In genomic region chr11:121194731-121195596, GRCh38 we compare ENCODE assay signal across 8 cellular contexts.
DNase-seq lines count a peak whose midpoint lies in the region; ATAC-seq and TF ChIP-seq lines count a peak whose summit lies in the region.

No MANE protein-coding gene starts in this region.

- H3K9me3 ChIP-seq in SK-N-MC (ENCODE audit: low read depth, low read length) (no peaks in the 10 kb centered on the region), adrenal gland (replicated peaks in 1 of 3) (no peaks in the 10 kb centered on the region), right atrium auricular region (no peaks in the 10 kb centered on the region)

- peaks cover 0 to 6% of the 10 kb centered on the region in 2 donors for H3K4me1 ChIP-seq in adrenal gland (replicated peaks in 1 of 2)
- H3K4me1 ChIP-seq in right atrium auricular region = peaks cover 0 to 5% of the 10 kb centered on the region in 2 donors

- no peak for DNase-seq in BJ (ENCODE audit: low read depth)
- peak; percentile 43 for DNase-seq in GM19240 (ENCODE audit: insufficient read length, low spot score)
- DNase-seq in M059J (ENCODE audit: low read depth) = peak; percentile 58
- peak; percentile 37 for DNase-seq in SK-N-MC (ENCODE audit: low read depth, low spot score)
- peak; percentile 25 to 76 (median 56) for DNase-seq in adrenal gland
- DNase-seq in right atrium auricular region (ENCODE audit: low spot score) = no peak
- peak; percentile 6 for DNase-seq in skeletal muscle cell (ENCODE audit: low read depth)

- POLR2A ChIA-PET in BJ (lab: Charles Lee) = no interaction called here

- H3K4me3 ChIP-seq in BJ (ENCODE audit: low read depth, low read length) (no peak overlapping the region), SK-N-MC (no peak overlapping the region), adrenal gland (no peak overlapping the region), right atrium auricular region (no peak overlapping the region), skeletal muscle cell (ENCODE audit: low read depth, low read length) (no peak overlapping the region)

- intact Hi-C loops in adrenal gland (cut with DNase I) = loop anchor here in 1 of 2 donors (10.0 kb wide), 1 partner anchor 680 kb away; the partner anchor contains the start of gene GRIK4

- CTCF ChIA-PET in BJ (lab: Yijun Ruan, JAX) = interaction anchor here (0.6 to 2.7 kb wide), 30 partner anchors 8 to 1188 kb away, joined by 3 to 16 read pairs (median 4); no protein-coding TSS in a partner anchor

- ATAC-seq in HG03460 (IDR thresholded peaks at IDR 0.05; ENCODE audit: unreplicated experiment) = no peak

- no peaks in the 10 kb centered on the region; the same call in 1 of the 2 replicates for H3K27me3 ChIP-seq in BJ (ENCODE audit: control insufficient read depth, insufficient read depth, low read length)
- H3K27me3 ChIP-seq in adrenal gland = no peaks in the 10 kb centered on the region
- no peaks in the 10 kb centered on the region for H3K27me3 ChIP-seq in right atrium auricular region

- H3K36me3 ChIP-seq in BJ (ENCODE audit: control insufficient read depth, insufficient read depth, low read length) (no peaks in the 10 kb centered on the region), SK-N-MC (ENCODE audit: insufficient read depth, low read length) (no peaks in the 10 kb centered on the region), adrenal gland (replicated peaks in 1 of 2) (no peaks in the 10 kb centered on the region), right atrium auricular region (no peaks in the 10 kb centered on the region)

- no peak overlapping the region for H3K9ac ChIP-seq in SK-N-MC (ENCODE audit: insufficient read length)

- peak; percentile 83 for TF ChIP-seq CTCF in BJ (IDR thresholded peaks at IDR 0.05; ENCODE audit: insufficient read depth, low read depth, low read length)
- TF ChIP-seq CTCF in adrenal gland (IDR thresholded peaks at IDR 0.05) = peak; percentile 61 to 90 (median 78)
- TF ChIP-seq CTCF in right atrium auricular region (IDR thresholded peaks at IDR 0.05) = peak; percentile 79 to 92

- TF ChIP-seq POLR2A in adrenal gland (IDR thresholded peaks at IDR 0.05) = no peak

- WGBS in adrenal gland, 4 donors = 10 to 16% (median 11%) methylated on average over 13 of the region's 13 CpGs

- H3K27ac ChIP-seq in SK-N-MC (no peak overlapping the region), adrenal gland (no peak overlapping the region), right atrium auricular region (no peak overlapping the region)

Comparison
In these comparisons a context has a peak if more than half of its experiments do, and no peak if none do; other contexts are left out.
1. DNase-seq: peak in GM19240 (single experiment), M059J (single experiment), SK-N-MC (single experiment), adrenal gland (7 of 7) and skeletal muscle cell (single experiment); none in BJ (single experiment) and right atrium auricular region (single experiment).
2. Peak in every context shown above with its lines, with median percentiles within 50 percentile points of each other: CTCF ChIP-seq.